In the genomic region with DNA sequence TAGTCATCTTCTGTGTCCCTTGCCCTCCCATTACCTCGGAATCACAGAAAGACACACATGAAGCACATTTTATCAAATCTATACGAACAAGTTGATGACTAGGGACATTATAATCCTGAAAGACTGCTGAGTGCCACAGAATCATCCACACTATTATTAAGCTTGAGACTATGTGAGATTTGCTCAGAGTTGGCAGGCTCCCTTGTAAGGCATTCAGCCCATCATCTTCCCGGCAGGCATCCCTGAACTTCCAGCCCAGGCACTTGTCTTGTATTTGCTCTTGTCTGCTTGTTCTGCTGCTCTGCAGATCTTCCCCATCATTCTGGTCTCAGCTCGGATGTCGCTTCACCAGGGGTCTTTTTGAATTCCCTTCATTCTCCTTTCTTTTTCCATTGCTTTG, we compare ENCODE assay signal across 26 cellular contexts.
"Had no signal": no experiment of that assay in that cellular context is flagged by ENCODE, and none has a peak within 500 bp of the region (broad histone marks: within the 10 kb centered on the region; RNA-seq: fewer than 3 reads in every experiment).

No MANE protein-coding gene starts in this region.

- H3K9me3 ChIP-seq: adrenal gland, ascending aorta, esophagus muscularis mucosa, mucosa of descending colon, neutrophil, right lobe of liver, testis, transverse colon had no signal

- H3K4me3 ChIP-seq: adrenal gland, ascending aorta, cardiac muscle cell, esophagus muscularis mucosa, heart right ventricle, left ventricle myocardium inferior, lung, mucosa of descending colon, right lobe of liver, testis, transverse colon had no signal

- ATAC-seq: heart right ventricle; mucosa of descending colon; natural killer cell treated with Interleukin-12 subunit alpha and Interleukin-12 subunit beta and Interleukin-15 and Interleukin-18, amount 100 ng/mL, for 72 hours; right lobe of liver had no signal

- H3K4me1 ChIP-seq: adrenal gland, ascending aorta, esophagus muscularis mucosa, heart right ventricle, left ventricle myocardium inferior, right lobe of liver, testis, transverse colon had no signal

- H3K36me3 ChIP-seq: adrenal gland, ascending aorta, cardiac muscle cell, esophagus muscularis mucosa, heart right ventricle, left ventricle myocardium inferior, neutrophil, right lobe of liver, transverse colon had no signal

- DNase-seq: activated CD4-positive, alpha-beta T cell treated with anti-CD3 and anti-CD28 coated beads for 4 hours; activated CD4-positive, alpha-beta T cell treated with anti-CD3 and anti-CD28 coated beads, Interleukin-2, amount 50 U/mL, for 48 hours; activated CD8-positive, alpha-beta memory T cell treated with anti-CD3 and anti-CD28 coated beads for 24 hours; activated effector memory CD4-positive, alpha-beta T cell treated with Interleukin-2 at 50 U/mL for 16 hours; activated naive CD4-positive, alpha-beta T cell treated with Interleukin-2 at 50 U/mL for 16 hours; activated naive CD8-positive, alpha-beta T cell treated with anti-CD3 and anti-CD28 coated beads for 36 hours; adrenal gland; cerebellar nuclear complex; cortex of kidney; foreskin melanocyte; heart right ventricle; islet precursor cell; left ventricle myocardium inferior; mucosa of descending colon; right lobe of liver; small intestine; stimulated activated CD4-positive, alpha-beta T cell treated with anti-CD3 and anti-CD28 coated beads, Interleukin-1b, Interleukin-23, amount 100 ng/mL, for 48 hours; stimulated activated naive CD4-positive, alpha-beta T cell; testis; transverse colon had no signal

- H3K27me3 ChIP-seq: adrenal gland, ascending aorta, cardiac muscle cell, esophagus muscularis mucosa, heart right ventricle, neutrophil, right lobe of liver, testis, transverse colon had no signal

- H3K27ac ChIP-seq: adrenal gland, ascending aorta, cardiac muscle cell, esophagus muscularis mucosa, heart right ventricle, left ventricle myocardium inferior, neutrophil, right lobe of liver, testis, transverse colon had no signal
